In genomic region chr15:40875996-40876740, GRCh38 we compare ENCODE assay signal across 1 cellular context.
TF ChIP-seq lines count a peak whose summit lies in the region.

No MANE protein-coding gene starts in this region.

TF ChIP-seq in HEK293, 187 proteins besides CTCF, POLR2A, EP300 and RAD21 (continued from another document):
- TF ChIP-seq INSM2 (tag by site-specific recombination; IDR thresholded peaks at IDR 0.05) = no peak
